Comparison of ENCODE assay signal across 12 cellular contexts in the genomic region with DNA sequence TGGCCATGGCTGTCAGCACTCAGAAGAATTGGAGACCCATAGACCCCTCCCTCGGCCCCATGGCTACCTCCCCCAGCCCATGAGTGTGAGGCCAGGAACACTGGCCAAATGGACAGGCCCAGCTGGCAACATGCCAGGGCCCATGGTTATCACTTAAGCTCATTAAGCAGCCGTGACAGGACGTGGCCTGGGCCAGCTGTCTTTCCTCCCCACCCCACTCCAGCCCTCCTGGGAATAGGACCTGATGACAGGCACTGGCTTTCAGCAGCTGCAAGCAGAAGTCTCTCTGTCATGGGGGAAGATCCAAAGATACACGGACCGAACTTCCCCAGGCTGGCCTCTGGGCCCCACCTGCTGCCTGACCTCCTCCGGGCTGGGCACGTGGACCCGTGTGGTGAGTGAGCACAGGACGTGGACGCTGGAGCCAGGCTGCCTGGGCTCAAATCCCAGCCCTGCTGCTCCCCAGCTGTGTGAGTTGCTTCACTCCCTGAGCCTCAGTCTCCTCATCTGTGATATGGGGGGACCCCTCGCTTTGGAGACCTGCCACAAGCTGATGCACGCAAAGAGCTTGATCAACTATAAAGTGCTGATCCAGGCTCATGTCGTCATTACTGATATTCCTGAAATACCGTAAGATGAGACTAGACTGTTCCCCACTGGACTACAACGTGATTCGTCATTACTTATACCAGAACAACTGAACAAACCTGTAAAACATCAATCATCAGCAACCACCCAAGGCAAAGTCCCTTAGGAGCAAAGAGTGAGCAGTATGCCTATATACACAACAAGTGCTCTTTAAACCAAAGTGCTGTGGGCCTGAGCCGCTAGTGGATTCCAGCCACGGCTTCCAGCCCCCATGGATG. TPM values are rescaled to one million over a fixed set of nuclear protein-coding genes. Genes with fewer than 3 reads are reported as not detected.
DNase-seq lines count a peak whose midpoint lies in the region; ATAC-seq and TF ChIP-seq lines count a peak whose summit lies in the region.
"Had no signal": no experiment of that assay in that cellular context is flagged by ENCODE, and none has a peak within 500 bp of the region (broad histone marks: within the 10 kb centered on the region; RNA-seq: fewer than 3 reads in every experiment).

No MANE protein-coding gene starts in this region.

- H3K4me2 ChIP-seq in mesendoderm (ENCODE audit: low read length): no peak overlapping the region

- H3K9ac ChIP-seq in mesendoderm (ENCODE audit: low read length): no peak overlapping the region

- no peaks in the 10 kb centered on the region for H3K27me3 ChIP-seq in mesendoderm (ENCODE audit: insufficient read depth, low read length, poor library complexity)
- H3K27me3 ChIP-seq: Peyer's patch had no signal

- no peak overlapping the region for H2BK120ac ChIP-seq in mesendoderm (ENCODE audit: low read depth, low read length)

- no CpG with 5 or more reads among the region's 18 CpGs for WGBS in mesendoderm (ENCODE audit: extremely low coverage, insufficient coverage, low lambda C conversion rate)

- H2BK15ac ChIP-seq in mesendoderm (replicated peaks; ENCODE audit: low read depth): no peak overlapping the region

- H2AK5ac ChIP-seq in mesendoderm (ENCODE audit: low read length): no peak overlapping the region

- no peak overlapping the region for H4K5ac ChIP-seq in mesendoderm (ENCODE audit: low read length)

- peak overlapping the region in 3 of 5 experiments; percentile 77 to 81 (median 78) for H3K27ac Mint-ChIP-seq in brain
- H3K27ac Mint-ChIP-seq: activated CD4-positive, alpha-beta memory T cell treated with anti-CD3 and anti-CD28 coated beads for 36 hours; activated naive CD8-positive, alpha-beta T cell treated with anti-CD3 and anti-CD28 coated beads, Interleukin-2, amount 50 U/mL, for 24 hours had no signal

- no peak overlapping the region for H3K27ac ChIP-seq in mesendoderm (ENCODE audit: low read depth, low read length)
- H3K27ac ChIP-seq: Peyer's patch had no signal

- no peak overlapping the region for H3K56ac ChIP-seq in mesendoderm (ENCODE audit: low read length)

- ATAC-seq in GM18909 (IDR thresholded peaks at IDR 0.05; ENCODE audit: poor library complexity, unreplicated experiment) (no peak), GM21576 (IDR thresholded peaks at IDR 0.05; ENCODE audit: unreplicated experiment) (no peak)
- ATAC-seq: activated naive CD8-positive, alpha-beta T cell treated with anti-CD3 and anti-CD28 coated beads, Interleukin-2, amount 50 U/mL, for 24 hours had no signal

- H3K4me1 Mint-ChIP-seq in brain: peaks cover 60% of the 10 kb centered on the region
- H3K4me1 Mint-ChIP-seq: activated naive CD8-positive, alpha-beta T cell treated with anti-CD3 and anti-CD28 coated beads, Interleukin-2, amount 50 U/mL, for 24 hours had no signal

- no peaks in the 10 kb centered on the region for H3K79me2 ChIP-seq in mesendoderm (ENCODE audit: control insufficient read depth, insufficient read depth, low read length)

- H3K4me3 ChIP-seq in mesendoderm (ENCODE audit: low read length): no peak overlapping the region
- H3K4me3 ChIP-seq: Peyer's patch had no signal

- DNase-seq in COLO668 (lab: John Stamatoyannopoulos, UW; ENCODE audit: unreplicated experiment) (peak; percentile 94), NCI-H146 (lab: John Stamatoyannopoulos, UW) (peak; percentile 92), mesendoderm (peak; percentile 71), SKM-1 treated with dmso at 0.1 percent for 144 hours (lab: John Stamatoyannopoulos, UW; ENCODE audit: unreplicated experiment) (no peak), AG20443 (ENCODE audit: low spot score) (no peak)
- DNase-seq: activated CD4-positive, alpha-beta memory T cell treated with anti-CD3 and anti-CD28 coated beads for 36 hours; activated naive CD8-positive, alpha-beta T cell treated with anti-CD3 and anti-CD28 coated beads, Interleukin-2, amount 50 U/mL, for 24 hours; C1 segment of cervical spinal cord; Peyer's patch had no signal

- H3K4me3 Mint-ChIP-seq in brain: peak overlapping the region in 1 of 5 experiments; percentile 30
- H3K4me3 Mint-ChIP-seq: activated CD4-positive, alpha-beta memory T cell treated with anti-CD3 and anti-CD28 coated beads for 36 hours; activated naive CD8-positive, alpha-beta T cell treated with anti-CD3 and anti-CD28 coated beads, Interleukin-2, amount 50 U/mL, for 24 hours had no signal

- no peak overlapping the region for H3K23ac ChIP-seq in mesendoderm (ENCODE audit: low read length)

- peaks cover 3% of the 10 kb centered on the region for H3K27me3 Mint-ChIP-seq in brain
- H3K27me3 Mint-ChIP-seq: activated CD4-positive, alpha-beta memory T cell treated with anti-CD3 and anti-CD28 coated beads for 36 hours; activated naive CD8-positive, alpha-beta T cell treated with anti-CD3 and anti-CD28 coated beads, Interleukin-2, amount 50 U/mL, for 24 hours had no signal

- no peaks in the 10 kb centered on the region for H3K4me1 ChIP-seq in mesendoderm (ENCODE audit: control insufficient read depth, low read depth, low read length)
- H3K4me1 ChIP-seq: Peyer's patch had no signal

- H2BK5ac ChIP-seq in mesendoderm (ENCODE audit: low read length): no peak overlapping the region

- no peak overlapping the region for H3K18ac ChIP-seq in mesendoderm (ENCODE audit: low read length)

- H3K4ac ChIP-seq in mesendoderm (ENCODE audit: low read depth, low read length): no peak overlapping the region

- no peak overlapping the region for H4K8ac ChIP-seq in mesendoderm (ENCODE audit: low read depth, low read length)

- no peaks in the 10 kb centered on the region for H3K79me1 ChIP-seq in mesendoderm (ENCODE audit: low read length)

- TF ChIP-seq CTCF in brain (conservative IDR thresholded peaks at IDR 0.05): no peak

- H3K36me3 ChIP-seq in mesendoderm (ENCODE audit: control insufficient read depth, insufficient read depth, low read length): no peaks in the 10 kb centered on the region
- H3K36me3 ChIP-seq: Peyer's patch had no signal

- no peaks in the 10 kb centered on the region for H3K36me3 Mint-ChIP-seq in brain
- H3K36me3 Mint-ChIP-seq: activated CD4-positive, alpha-beta memory T cell treated with anti-CD3 and anti-CD28 coated beads for 36 hours had no signal

- H3K9me3 Mint-ChIP-seq in brain: peaks cover 0 to 2% (median 0%) of the 10 kb centered on the region in 5 experiments
- H3K9me3 Mint-ChIP-seq: activated CD4-positive, alpha-beta memory T cell treated with anti-CD3 and anti-CD28 coated beads for 36 hours; activated naive CD8-positive, alpha-beta T cell treated with anti-CD3 and anti-CD28 coated beads, Interleukin-2, amount 50 U/mL, for 24 hours had no signal

RNA-seq across cellular contexts. Expression of gene VSTM2L, which starts 22.0 kb away (rescaled TPM):
- polyA plus RNA-seq in brain (ENCODE audit: insufficient read depth, low read depth, low replicate concordance): 46.5 TPM
- 0.10 TPM for polyA plus RNA-seq in mesendoderm (2013, experiment 1 of 2)
- polyA plus RNA-seq in mesendoderm (2013, experiment 2 of 2): 0.31 TPM

Comparison
In these comparisons a context has a peak if more than half of its experiments do, and no peak if none do; other contexts are left out.
1. DNase-seq: peak in COLO668 (single experiment), NCI-H146 (single experiment) and mesendoderm (single experiment); none in SKM-1 treated with dmso at 0.1 percent for 144 hours (single experiment) and AG20443 (single experiment).